In genomic region chr9:86945868-86946711, GRCh38 we compare ENCODE assay signal across 8 cellular contexts. TPM values are rescaled to one million over a fixed set of nuclear protein-coding genes. Genes with fewer than 3 reads are reported as not detected.
DNase-seq lines count a peak whose midpoint lies in the region; ATAC-seq and TF ChIP-seq lines count a peak whose summit lies in the region.

No MANE protein-coding gene starts in this region.

- no peak for TF ChIP-seq CTCF in OCI-LY7 (conservative IDR thresholded peaks at IDR 0.05; ENCODE audit: low read length)
- no peak for TF ChIP-seq CTCF in natural killer cell (IDR thresholded peaks at IDR 0.05)

- H3K36me3 Mint-ChIP-seq in activated T-helper 2 cell treated with anti-CD3 and anti-CD28 coated beads, Interferon-gamma antibody, Interleukin-2, Interleukin-4, amounts not matched to agents 10 μg/mL and 5 μg/mL and 100 μg/mL, durations not matched to agents 14 hours and 24 hours and 36 hours (ENCODE audit: low read depth): no peaks in the 10 kb centered on the region
- H3K36me3 Mint-ChIP-seq in natural killer cell: no peaks in the 10 kb centered on the region

- ATAC-seq in HG03025 (IDR thresholded peaks at IDR 0.05; ENCODE audit: low FRiP score, unreplicated experiment): peak; percentile 43
- peak; percentile 56 to 74 (median 66) for ATAC-seq in natural killer cell

- no peak overlapping the region for H3K27ac Mint-ChIP-seq in activated T-helper 2 cell treated with anti-CD3 and anti-CD28 coated beads, Interferon-gamma antibody, Interleukin-2, Interleukin-4, amounts not matched to agents 10 μg/mL and 5 μg/mL and 100 μg/mL, durations not matched to agents 14 hours and 24 hours and 36 hours
- H3K27ac Mint-ChIP-seq in natural killer cell: peak overlapping the region in 1 of 2 donors; percentile 47

- H2AFZ ChIP-seq in OCI-LY7 (ENCODE audit: low read length): no peak overlapping the region

- no peaks in the 10 kb centered on the region for H3K36me3 ChIP-seq in OCI-LY7 (ENCODE audit: insufficient read depth, low read length)

- H3K9me2 ChIP-seq in OCI-LY7 (ENCODE audit: insufficient read depth, low read length): no peaks in the 10 kb centered on the region

- peaks cover 4% of the 10 kb centered on the region for H3K4me1 ChIP-seq in OCI-LY7 (ENCODE audit: insufficient read depth, low read length, poor library complexity, severe bottlenecking)

- CTCF ChIA-PET in OCI-LY7 (lab: Charles Lee; ENCODE audit: unreplicated experiment): no interaction called here

- BruUV-seq in OCI-LY7 (replicated peaks; lab: Mats Ljungman, UMichigan): no TSS peak

- peak overlapping the region; percentile 70 for H3K4me3 ChIP-seq in OCI-LY7 (ENCODE audit: low read depth, low read length, poor library complexity, severe bottlenecking)

- POLR2A ChIA-PET in OCI-LY7 (lab: Charles Lee): no interaction called here

- H3K27ac ChIP-seq in OCI-LY7 (ENCODE audit: low read depth, low read length, poor library complexity, severe bottlenecking): no peak overlapping the region

- no peaks in the 10 kb centered on the region for H3K9me3 ChIP-seq in OCI-LY7 (ENCODE audit: low read length)

- H3K4me3 Mint-ChIP-seq in activated T-helper 2 cell treated with anti-CD3 and anti-CD28 coated beads, Interferon-gamma antibody, Interleukin-2, Interleukin-4, amounts not matched to agents 10 μg/mL and 5 μg/mL and 100 μg/mL, durations not matched to agents 14 hours and 24 hours and 36 hours (ENCODE audit: low read depth): peak overlapping the region; percentile 42
- peak overlapping the region; percentile 88 for H3K4me3 Mint-ChIP-seq in natural killer cell

- peaks cover 10% of the 10 kb centered on the region for H3K4me1 Mint-ChIP-seq in activated T-helper 2 cell treated with anti-CD3 and anti-CD28 coated beads, Interferon-gamma antibody, Interleukin-2, Interleukin-4, amounts not matched to agents 10 μg/mL and 5 μg/mL and 100 μg/mL, durations not matched to agents 14 hours and 24 hours and 36 hours (ENCODE audit: low read depth)
- H3K4me1 Mint-ChIP-seq in natural killer cell: peaks cover 24 to 30% of the 10 kb centered on the region in 2 donors

- H3K4me2 ChIP-seq in OCI-LY7 (ENCODE audit: low read length): peak overlapping the region; percentile 95; the same call in 1 of the 2 replicates

- H4K20me1 ChIP-seq in OCI-LY7 (ENCODE audit: insufficient read depth, low read length): no peaks in the 10 kb centered on the region

- H3K79me2 ChIP-seq in OCI-LY7 (ENCODE audit: insufficient read depth, low read depth, low read length): no peaks in the 10 kb centered on the region

- H3K27me3 Mint-ChIP-seq in activated T-helper 2 cell treated with anti-CD3 and anti-CD28 coated beads, Interferon-gamma antibody, Interleukin-2, Interleukin-4, amounts not matched to agents 10 μg/mL and 5 μg/mL and 100 μg/mL, durations not matched to agents 14 hours and 24 hours and 36 hours (ENCODE audit: low read depth): peaks cover 49% of the 10 kb centered on the region
- peaks cover 18 to 27% of the 10 kb centered on the region in 2 donors for H3K27me3 Mint-ChIP-seq in natural killer cell (ENCODE audit: low read depth in 2 of 2)

- peak; percentile 10 for DNase-seq in DMS153 (lab: John Stamatoyannopoulos, UW)
- DNase-seq in DMS153 treated with DMSO at 0.1 percent for 48 hours (lab: John Stamatoyannopoulos, UW; ENCODE audit: unreplicated experiment): no peak
- peak; percentile 6 for DNase-seq in OCI-LY7 (ENCODE audit: low spot score)
- peak; percentile 48 for DNase-seq in activated T-helper 2 cell treated with anti-CD3 and anti-CD28 coated beads, Interferon-gamma antibody, Interleukin-2, Interleukin-4, amounts not matched to agents 10 μg/mL and 5 μg/mL and 100 μg/mL, durations not matched to agents 14 hours and 24 hours and 36 hours (ENCODE audit: low spot score)
- DNase-seq in fibroblast of peridontal ligament (ENCODE audit: extremely low read depth): peak; percentile 70
- DNase-seq in natural killer cell: peak; percentile 56
- peak; percentile 62 for DNase-seq in stimulated activated naive CD4-positive, alpha-beta T cell treated with Interleukin-2 at 50 U/mL for 16 hours (lab: John Stamatoyannopoulos, UW)

- peaks cover 2% of the 10 kb centered on the region for H3K9me3 Mint-ChIP-seq in activated T-helper 2 cell treated with anti-CD3 and anti-CD28 coated beads, Interferon-gamma antibody, Interleukin-2, Interleukin-4, amounts not matched to agents 10 μg/mL and 5 μg/mL and 100 μg/mL, durations not matched to agents 14 hours and 24 hours and 36 hours
- H3K9me3 Mint-ChIP-seq in natural killer cell: no peaks in the 10 kb centered on the region

- intact Hi-C loops in OCI-LY7 (cut with micrococcal nuclease; ENCODE audit: unreplicated experiment): no loop called here
- intact Hi-C loops in activated T-helper 2 cell treated with anti-CD3 and anti-CD28 coated beads, Interferon-gamma antibody, Interleukin-2, Interleukin-4, amounts not matched to agents 10 μg/mL and 5 μg/mL and 100 μg/mL, durations not matched to agents 14 hours and 24 hours and 36 hours (cut with micrococcal nuclease): loop anchor here (10.0 kb wide), 1 partner anchor 591 kb away; the partner anchor contains the start of gene TUT7
- intact Hi-C loops in natural killer cell (cut with micrococcal nuclease): no loop called here

RNA-seq across cellular contexts. Expression of gene GAS1, which starts 1.2 kb away (rescaled TPM):
- 0.23 TPM in 1 of 2 replicates, not detected in the other for total RNA-seq in OCI-LY7 (2014; rRNA removed; shearing (Covaris generic))
- total RNA-seq in OCI-LY7 (2022) (not detected in 2 replicates), natural killer cell (1 to 10 TPM; 1.0 to 3.1 (median 2.8) TPM)
- 0.32 and 0.41 TPM in 2 replicates for total RNA-seq in activated T-helper 2 cell treated with anti-CD3 and anti-CD28 coated beads, Interferon-gamma antibody, Interleukin-2, Interleukin-4, amounts not matched to agents 10 μg/mL and 5 μg/mL and 100 μg/mL, durations not matched to agents 14 hours and 24 hours and 36 hours
